In the genomic region with DNA sequence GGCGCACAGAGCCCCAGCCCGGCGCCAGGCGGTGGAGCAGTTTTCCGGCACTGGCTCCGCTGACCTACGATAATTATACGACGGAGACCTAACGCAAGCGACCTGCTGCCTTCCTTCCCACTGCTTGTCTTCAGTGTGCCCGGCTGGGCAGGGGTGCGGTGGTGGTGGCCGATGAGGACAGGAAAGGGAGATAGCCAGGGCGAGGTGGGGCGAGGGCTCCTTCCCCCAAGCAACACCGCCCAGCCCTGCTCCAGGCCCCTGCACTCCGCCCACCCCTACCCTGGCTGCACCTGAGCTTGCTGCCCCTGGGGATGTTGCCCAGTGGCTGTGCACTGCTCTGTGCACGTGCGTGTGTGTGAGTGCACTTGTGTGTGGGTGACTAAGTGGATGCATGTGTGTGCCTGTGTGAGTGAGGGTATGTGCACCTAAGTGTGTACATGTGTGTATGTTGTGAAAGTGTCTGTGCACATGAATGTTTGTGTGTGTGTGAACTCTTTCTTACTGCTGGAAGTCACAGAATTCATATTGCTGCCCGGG, we compare ENCODE assay signal across 16 cellular contexts. TPM values are rescaled to one million over a fixed set of nuclear protein-coding genes. Genes with fewer than 3 reads are reported as not detected.
"Had no signal": no experiment of that assay in that cellular context is flagged by ENCODE, and none has a peak within 500 bp of the region (broad histone marks: within the 10 kb centered on the region; RNA-seq: fewer than 3 reads in every experiment).

No MANE protein-coding gene starts in this region.

- H3K9me3 ChIP-seq: body of pancreas, gastrocnemius medialis, left lung had no signal

- H3K27me3 ChIP-seq: body of pancreas, gastrocnemius medialis, left lung had no signal

- H3K4me3 ChIP-seq: body of pancreas, gastrocnemius medialis, left lung, skin epidermis had no signal

- FAIRE-seq: endometrium had no signal

- H3K4me1 ChIP-seq: body of pancreas, gastrocnemius medialis, left lung had no signal

- ATAC-seq: body of pancreas; gastrocnemius medialis; left lung; natural killer cell; stimulated activated effector memory CD8-positive, alpha-beta T cell treated with anti-CD3 and anti-CD28 coated beads, Interleukin-12 subunit alpha, Interleukin-12 subunit beta, amount 100 ng/mL, for 72 hours had no signal

- H3K27ac ChIP-seq: body of pancreas, gastrocnemius medialis, left lung, skin epidermis had no signal

- DNase-seq: activated CD4-positive, alpha-beta T cell treated with anti-CD3 and anti-CD28 coated beads, Interleukin-2, amount 10 ng/mL, durations not matched to agents 7 days and 5 days; activated CD8-positive, alpha-beta memory T cell treated with anti-CD3 and anti-CD28 coated beads for 24 hours; amygdala; body of pancreas; caudate nucleus; cortex of kidney; gastrocnemius medialis; left lung; mesendoderm; natural killer cell; stimulated activated CD4-positive, alpha-beta T cell treated with anti-CD3 and anti-CD28 coated beads, Interleukin-4, amount 100 ng/mL, for 24 hours; T1000 had no signal

RNA-seq across cellular contexts. Expression of a gene that starts 42.6 kb away (rescaled TPM):
- total RNA-seq: renal cortical epithelial cell had no signal
